Comparison of ENCODE assay signal across 22 cellular contexts in genomic region chr17:48985436-48986245, GRCh38. TPM values are rescaled to one million over a fixed set of nuclear protein-coding genes. Genes with fewer than 3 reads are reported as not detected.
A peak's percentile ranks its signal among the peaks of the same experiment; 100 is the strongest.
DNase-seq lines count a peak whose midpoint lies in the region; ATAC-seq and TF ChIP-seq lines count a peak whose summit lies in the region.
"Had no signal": no experiment of that assay in that cellular context is flagged by ENCODE, and none has a peak within 500 bp of the region (broad histone marks: within the 10 kb centered on the region; RNA-seq: fewer than 3 reads in every experiment).

No MANE protein-coding gene starts in this region.

- TF ChIP-seq CTCF in PC-3 (conservative IDR thresholded peaks at IDR 0.05; ENCODE audit: low read depth, low read length) (no peak), endothelial cell (IDR thresholded peaks at IDR 0.05; ENCODE audit: unreplicated experiment) (no peak), upper lobe of right lung (IDR thresholded peaks at IDR 0.05) (no peak), OCI-LY7 (conservative IDR thresholded peaks at IDR 0.05; ENCODE audit: low read length) (no peak)

- no peaks in the 10 kb centered on the region for H4K20me1 ChIP-seq in PC-3 (ENCODE audit: low read length)
- H4K20me1 ChIP-seq in OCI-LY7 (ENCODE audit: insufficient read depth, low read length) = no peaks in the 10 kb centered on the region

- H3K4me3 Mint-ChIP-seq in activated CD8-positive, alpha-beta memory T cell treated with anti-CD3 and anti-CD28 coated beads, Interleukin-2, amount 10 ng/mL, durations not matched to agents 7 days and 5 days = no peak overlapping the region
- peak overlapping the region; percentile 24 for H3K4me3 Mint-ChIP-seq in endothelial cell (ENCODE audit: unreplicated experiment)
- no peak overlapping the region for H3K4me3 Mint-ChIP-seq in stimulated activated memory B cell treated with anti-CD40 and anti-IgM and Interleukin-4, amounts not matched to agents 10 μg/mL and 1 μg/mL and 100 μg/mL, for 72 hours
- H3K4me3 Mint-ChIP-seq: CD8-positive, alpha-beta memory T cell had no signal

- BruUV-seq in PC-3 (replicated peaks; lab: Mats Ljungman, UMichigan) (no TSS peak), OCI-LY7 (replicated peaks; lab: Mats Ljungman, UMichigan) (no TSS peak)

- H3K4me1 ChIP-seq in PC-3 (ENCODE audit: insufficient read depth, low read length) = no peaks in the 10 kb centered on the region
- H3K4me1 ChIP-seq in upper lobe of right lung = no peaks in the 10 kb centered on the region
- H3K4me1 ChIP-seq in OCI-LY7 (ENCODE audit: insufficient read depth, low read length, poor library complexity, severe bottlenecking) = no peaks in the 10 kb centered on the region
- H3K4me1 ChIP-seq: BLaER1 treated with 17β-estradiol and CSF1 and Interleukin-3, amounts not matched to agents 10 nM and 100 nM had no signal

- POLR2A ChIA-PET in PC-3 (lab: Charles Lee; ENCODE audit: unreplicated experiment) (no interaction called here), OCI-LY7 (lab: Charles Lee) (no interaction called here)

- DNase-seq in activated CD8-positive, alpha-beta memory T cell treated with anti-CD3 and anti-CD28 coated beads, Interleukin-2, amount 10 ng/mL, durations not matched to agents 7 days and 5 days = peak; percentile 35
- DNase-seq in activated CD8-positive, alpha-beta memory T cell treated with anti-CD3 and anti-CD28 coated beads, Interleukin-2, amount 50 U/mL, for 4 hours = no peak
- DNase-seq in PC-3 = peak; percentile 1
- DNase-seq in endothelial cell (ENCODE audit: low spot score) = no peak
- peak; percentile 27 for DNase-seq in upper lobe of right lung
- no peak for DNase-seq in OCI-LY7 (ENCODE audit: low spot score)
- DNase-seq in NCI-H82 treated with DMSO at 0.1 percent for 48 hours (lab: John Stamatoyannopoulos, UW; ENCODE audit: unreplicated experiment) = no peak
- DNase-seq: 8988T; CD8-positive, alpha-beta memory T cell; DMS79 treated with DMSO at 0.1 percent for 48 hours; KBM-7; MV-4-11; NCI-H1417; NCI-H187 treated with DMSO at 0.1 percent for 48 hours; NCI-H446; NCI-H69; NK-92 treated with Interleukin-12 subunit alpha and Interleukin-12 subunit beta, amount 100 ng/mL, for 24 hours; OCI-M1 had no signal

- H3K9me3 Mint-ChIP-seq in activated CD8-positive, alpha-beta memory T cell treated with anti-CD3 and anti-CD28 coated beads, Interleukin-2, amount 10 ng/mL, durations not matched to agents 7 days and 5 days (ENCODE audit: low read depth) = no peaks in the 10 kb centered on the region
- no peaks in the 10 kb centered on the region for H3K9me3 Mint-ChIP-seq in endothelial cell (ENCODE audit: unreplicated experiment)
- H3K9me3 Mint-ChIP-seq in stimulated activated memory B cell treated with anti-CD40 and anti-IgM and Interleukin-4, amounts not matched to agents 10 μg/mL and 1 μg/mL and 100 μg/mL, for 72 hours = peaks cover 4% of the 10 kb centered on the region

- CTCF ChIA-PET in activated CD8-positive, alpha-beta memory T cell treated with anti-CD3 and anti-CD28 coated beads, Interleukin-2, amount 10 ng/mL, durations not matched to agents 7 days and 5 days (lab: Charles Lee) = no interaction called here
- CTCF ChIA-PET in PC-3 (lab: Charles Lee) (no interaction called here), OCI-LY7 (lab: Charles Lee; ENCODE audit: unreplicated experiment) (no interaction called here)

- no peaks in the 10 kb centered on the region for H3K36me3 Mint-ChIP-seq in activated CD8-positive, alpha-beta memory T cell treated with anti-CD3 and anti-CD28 coated beads, Interleukin-2, amount 10 ng/mL, durations not matched to agents 7 days and 5 days
- peaks cover 3% of the 10 kb centered on the region for H3K36me3 Mint-ChIP-seq in endothelial cell (ENCODE audit: low read depth, unreplicated experiment)
- H3K36me3 Mint-ChIP-seq in stimulated activated memory B cell treated with anti-CD40 and anti-IgM and Interleukin-4, amounts not matched to agents 10 μg/mL and 1 μg/mL and 100 μg/mL, for 72 hours = no peaks in the 10 kb centered on the region

- H3K27ac ChIP-seq in PC-3 (ENCODE audit: low read length) (no peak overlapping the region), upper lobe of right lung (no peak overlapping the region), OCI-LY7 (ENCODE audit: low read depth, low read length, poor library complexity, severe bottlenecking) (no peak overlapping the region)
- H3K27ac ChIP-seq: BLaER1 treated with 17β-estradiol and CSF1 and Interleukin-3, amounts not matched to agents 10 nM and 100 nM; RWPE1 had no signal

- no peak for ATAC-seq in activated CD8-positive, alpha-beta memory T cell treated with anti-CD3 and anti-CD28 coated beads, Interleukin-2, amount 10 ng/mL, durations not matched to agents 7 days and 5 days
- ATAC-seq in PC-3 (no peak), upper lobe of right lung (no peak)
- ATAC-seq in stimulated activated memory B cell treated with anti-CD40 and anti-IgM and Interleukin-4, amounts not matched to agents 10 μg/mL and 1 μg/mL and 100 μg/mL, for 72 hours = no peak
- ATAC-seq: HCT116 had no signal

- no peaks in the 10 kb centered on the region for H3K9me3 ChIP-seq in PC-3 (ENCODE audit: low read length)
- H3K9me3 ChIP-seq in upper lobe of right lung = no peaks in the 10 kb centered on the region
- H3K9me3 ChIP-seq in OCI-LY7 (ENCODE audit: low read length) = no peaks in the 10 kb centered on the region

- H3K9ac ChIP-seq in PC-3 (ENCODE audit: low read length) = no peak overlapping the region
- H3K9ac ChIP-seq: BLaER1 treated with 17β-estradiol and CSF1 and Interleukin-3, amounts not matched to agents 10 nM and 100 nM had no signal

- H3K9me2 ChIP-seq in PC-3 (replicated peaks; ENCODE audit: low read length) = no peaks in the 10 kb centered on the region
- H3K9me2 ChIP-seq in OCI-LY7 (ENCODE audit: insufficient read depth, low read length) = no peaks in the 10 kb centered on the region

- peaks cover 56% of the 10 kb centered on the region for H3K27me3 ChIP-seq in PC-3 (ENCODE audit: low read length)
- peaks cover 69% of the 10 kb centered on the region for H3K27me3 ChIP-seq in upper lobe of right lung

- H2AFZ ChIP-seq in PC-3 (ENCODE audit: low read length) (no peak overlapping the region), OCI-LY7 (ENCODE audit: low read length) (no peak overlapping the region)

- H3K4me3 ChIP-seq in PC-3 (ENCODE audit: low read length) (no peak overlapping the region), upper lobe of right lung (no peak overlapping the region), OCI-LY7 (ENCODE audit: low read depth, low read length, poor library complexity, severe bottlenecking) (no peak overlapping the region)
- H3K4me3 ChIP-seq: BLaER1 treated with 17β-estradiol and CSF1 and Interleukin-3, amounts not matched to agents 10 nM and 100 nM had no signal

- H3K4me2 ChIP-seq in PC-3 (ENCODE audit: low read length) = no peak overlapping the region
- H3K4me2 ChIP-seq in OCI-LY7 (ENCODE audit: low read length) = no peak overlapping the region
- H3K4me2 ChIP-seq: BLaER1 treated with 17β-estradiol and CSF1 and Interleukin-3, amounts not matched to agents 10 nM and 100 nM had no signal

- intact Hi-C loops in PC-3 (cut with micrococcal nuclease) (no loop called here), upper lobe of right lung (cut with DNase I) (no loop called here), OCI-LY7 (cut with micrococcal nuclease; ENCODE audit: unreplicated experiment) (no loop called here)

- peaks cover 33% of the 10 kb centered on the region for H3K27me3 Mint-ChIP-seq in activated CD8-positive, alpha-beta memory T cell treated with anti-CD3 and anti-CD28 coated beads, Interleukin-2, amount 10 ng/mL, durations not matched to agents 7 days and 5 days
- H3K27me3 Mint-ChIP-seq in endothelial cell (ENCODE audit: unreplicated experiment) = no peaks in the 10 kb centered on the region
- H3K27me3 Mint-ChIP-seq in stimulated activated memory B cell treated with anti-CD40 and anti-IgM and Interleukin-4, amounts not matched to agents 10 μg/mL and 1 μg/mL and 100 μg/mL, for 72 hours = peaks cover 33% of the 10 kb centered on the region

- H3K27ac Mint-ChIP-seq in activated CD8-positive, alpha-beta memory T cell treated with anti-CD3 and anti-CD28 coated beads, Interleukin-2, amount 10 ng/mL, durations not matched to agents 7 days and 5 days = no peak overlapping the region
- no peak overlapping the region for H3K27ac Mint-ChIP-seq in endothelial cell (ENCODE audit: unreplicated experiment)
- no peak overlapping the region for H3K27ac Mint-ChIP-seq in stimulated activated memory B cell treated with anti-CD40 and anti-IgM and Interleukin-4, amounts not matched to agents 10 μg/mL and 1 μg/mL and 100 μg/mL, for 72 hours
- H3K27ac Mint-ChIP-seq: CD8-positive, alpha-beta memory T cell had no signal

- H3K36me3 ChIP-seq in PC-3 (ENCODE audit: low read depth, low read length) (no peaks in the 10 kb centered on the region), upper lobe of right lung (no peaks in the 10 kb centered on the region), OCI-LY7 (ENCODE audit: insufficient read depth, low read length) (no peaks in the 10 kb centered on the region)
- H3K36me3 ChIP-seq: BLaER1 treated with 17β-estradiol and CSF1 and Interleukin-3, amounts not matched to agents 10 nM and 100 nM had no signal

- H3F3A ChIP-seq in PC-3 (ENCODE audit: low read length, unreplicated experiment) = no peaks in the 10 kb centered on the region

- no peaks in the 10 kb centered on the region for H3K79me2 ChIP-seq in PC-3 (ENCODE audit: low read length)
- no peaks in the 10 kb centered on the region for H3K79me2 ChIP-seq in OCI-LY7 (ENCODE audit: insufficient read depth, low read depth, low read length)

- H3K4me1 Mint-ChIP-seq in activated CD8-positive, alpha-beta memory T cell treated with anti-CD3 and anti-CD28 coated beads, Interleukin-2, amount 10 ng/mL, durations not matched to agents 7 days and 5 days = no peaks in the 10 kb centered on the region
- peaks cover 7% of the 10 kb centered on the region for H3K4me1 Mint-ChIP-seq in endothelial cell (ENCODE audit: unreplicated experiment)
- H3K4me1 Mint-ChIP-seq in stimulated activated memory B cell treated with anti-CD40 and anti-IgM and Interleukin-4, amounts not matched to agents 10 μg/mL and 1 μg/mL and 100 μg/mL, for 72 hours = no peaks in the 10 kb centered on the region
- H3K4me1 Mint-ChIP-seq: CD8-positive, alpha-beta memory T cell had no signal

RNA-seq across cellular contexts. Expression of gene IGF2BP1, which starts 11.5 kb away (rescaled TPM):
- total RNA-seq in activated CD8-positive, alpha-beta memory T cell treated with anti-CD3 and anti-CD28 coated beads, Interleukin-2, amount 10 ng/mL, durations not matched to agents 7 days and 5 days = not detected
- total RNA-seq in PC-3 (2014; rRNA removed) = 1.2 and 1.3 TPM in 2 replicates
- 298 TPM for total RNA-seq in endothelial cell (ENCODE audit: unreplicated experiment)
- total RNA-seq in upper lobe of right lung = not detected
- 14.8 and 18.9 TPM in 2 replicates for total RNA-seq in OCI-LY7 (2014; rRNA removed; shearing (Covaris generic))
- 46.4 and 53.8 TPM in 2 replicates for total RNA-seq in OCI-LY7 (2022)

RNA-seq across cellular contexts. Expression of gene GIP, which starts 17.2 kb away (rescaled TPM):
- total RNA-seq in activated CD8-positive, alpha-beta memory T cell treated with anti-CD3 and anti-CD28 coated beads, Interleukin-2, amount 10 ng/mL, durations not matched to agents 7 days and 5 days = not detected
- total RNA-seq in PC-3 (2014; rRNA removed) = not detected in 2 replicates
- not detected for total RNA-seq in endothelial cell (ENCODE audit: unreplicated experiment)
- not detected for total RNA-seq in upper lobe of right lung
- not detected in 2 replicates for total RNA-seq in OCI-LY7 (2014; rRNA removed; shearing (Covaris generic))
- not detected in 2 replicates for total RNA-seq in OCI-LY7 (2022)
- total RNA-seq: CD8-positive, alpha-beta memory T cell had no signal

RNA-seq across cellular contexts. Expression of gene SNF8, which starts 41.0 kb away (rescaled TPM):
- total RNA-seq in activated CD8-positive, alpha-beta memory T cell treated with anti-CD3 and anti-CD28 coated beads, Interleukin-2, amount 10 ng/mL, durations not matched to agents 7 days and 5 days = 100 to 1,000 TPM; 125 to 127 TPM
- 278 TPM in 2 replicates for total RNA-seq in PC-3 (2014; rRNA removed)
- 149 TPM for total RNA-seq in endothelial cell (ENCODE audit: unreplicated experiment)
- 78.0 TPM for total RNA-seq in upper lobe of right lung
- total RNA-seq in OCI-LY7 (2014; rRNA removed; shearing (Covaris generic)) = 45.8 and 57.2 TPM in 2 replicates
- total RNA-seq in OCI-LY7 (2022) = 73.3 and 92.2 TPM in 2 replicates

Comparison
In these comparisons a context has a peak if more than half of its experiments do, and no peak if none do; other contexts are left out.
1. DNase-seq: peak in activated CD8-positive, alpha-beta memory T cell treated with anti-CD3 and anti-CD28 coated beads, Interleukin-2, amount 10 ng/mL, durations not matched to agents 7 days and 5 days (single experiment), PC-3 (single experiment) and upper lobe of right lung (single experiment); none in activated CD8-positive, alpha-beta memory T cell treated with anti-CD3 and anti-CD28 coated beads, Interleukin-2, amount 50 U/mL, for 4 hours (single experiment), endothelial cell (single experiment), OCI-LY7 (single experiment) and NCI-H82 treated with DMSO at 0.1 percent for 48 hours (single experiment).